In the genomic region with DNA sequence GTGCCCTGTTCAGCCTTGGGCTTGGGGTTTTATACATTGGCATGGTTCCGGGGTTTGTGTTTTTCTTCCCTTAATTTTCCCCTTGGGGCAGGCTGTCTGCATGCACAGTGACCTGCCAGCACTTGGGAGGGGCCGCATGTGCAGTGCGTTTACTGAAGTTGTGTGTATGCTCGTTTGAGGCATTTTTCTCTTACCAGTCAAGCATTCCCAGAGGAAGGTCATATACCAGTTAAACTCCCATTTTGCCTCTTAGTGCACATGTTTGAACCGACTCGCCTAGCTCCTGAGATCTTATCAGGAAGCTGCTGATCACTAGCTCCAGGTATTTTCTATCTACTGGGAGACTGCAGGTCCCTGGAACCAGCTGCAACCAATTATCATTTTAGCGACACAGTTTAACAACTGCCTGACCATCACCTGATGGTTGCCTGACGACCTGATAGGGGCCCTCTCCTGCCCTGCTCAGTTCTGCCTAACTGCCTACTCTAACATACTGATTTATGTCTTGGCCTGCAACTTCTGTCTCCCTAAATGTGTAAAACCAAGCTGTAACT, we compare ENCODE assay signal across 15 cellular contexts. TPM values are rescaled to one million over a fixed set of nuclear protein-coding genes. Genes with fewer than 3 reads are reported as not detected.
A peak's percentile ranks its signal among the peaks of the same experiment; 100 is the strongest.
DNase-seq lines count a peak whose midpoint lies in the region; ATAC-seq lines count a peak whose summit lies in the region.
"Had no signal": no experiment of that assay in that cellular context is flagged by ENCODE, and none has a peak within 500 bp of the region (broad histone marks: within the 10 kb centered on the region; RNA-seq: fewer than 3 reads in every experiment).

No MANE protein-coding gene starts in this region.

- in situ Hi-C loops in ACHN (cut with HindIII; ENCODE audit: low pct_ligation_motif_present, low pct_unique_long_range_greater_than_20kb, low sequenced_read_pairs): no loop called here

- peak overlapping the region; percentile 2 for H3K56ac ChIP-seq in mesendoderm (ENCODE audit: low read length)

- H2BK5ac ChIP-seq in mesendoderm (ENCODE audit: low read length): no peak overlapping the region

- no peak overlapping the region for H4K5ac ChIP-seq in mesendoderm (ENCODE audit: low read length)

- H2BK120ac ChIP-seq in mesendoderm (ENCODE audit: low read depth, low read length): no peak overlapping the region

- no peak overlapping the region for H3K9ac ChIP-seq in mesendoderm (ENCODE audit: low read length)

- WGBS in mesendoderm (ENCODE audit: extremely low coverage, insufficient coverage, low lambda C conversion rate): no CpG with 5 or more reads among the region's 8 CpGs

- H3K79me2 ChIP-seq in mesendoderm (ENCODE audit: control insufficient read depth, insufficient read depth, low read length): no peaks in the 10 kb centered on the region

- no peak for ATAC-seq in GM18868 (IDR thresholded peaks at IDR 0.05; ENCODE audit: unreplicated experiment)

- no peak overlapping the region for H3K23ac ChIP-seq in mesendoderm (ENCODE audit: low read length)

- no peaks in the 10 kb centered on the region for H3K36me3 ChIP-seq in mesendoderm (ENCODE audit: control insufficient read depth, insufficient read depth, low read length)
- H3K36me3 ChIP-seq: MG63, right atrium auricular region had no signal

- no peak overlapping the region for H2BK15ac ChIP-seq in mesendoderm (replicated peaks; ENCODE audit: low read depth)

- no peak overlapping the region for H2AK5ac ChIP-seq in mesendoderm (ENCODE audit: low read length)

- H3K79me1 ChIP-seq in mesendoderm (ENCODE audit: low read length): no peaks in the 10 kb centered on the region

- no peak overlapping the region for H3K4me3 ChIP-seq in mesendoderm (ENCODE audit: low read length)
- H3K4me3 ChIP-seq: MG63, right atrium auricular region had no signal

- H3K27ac ChIP-seq in mesendoderm (ENCODE audit: low read depth, low read length) (no peak overlapping the region), substantia nigra (ENCODE audit: low read depth, low read length, poor library complexity, severe bottlenecking) (no peak overlapping the region)
- H3K27ac ChIP-seq: right atrium auricular region had no signal

- no peak overlapping the region for H3K4ac ChIP-seq in mesendoderm (ENCODE audit: low read depth, low read length)

- H4K8ac ChIP-seq in mesendoderm (ENCODE audit: low read depth, low read length): no peak overlapping the region

- no peaks in the 10 kb centered on the region for H3K27me3 ChIP-seq in mesendoderm (ENCODE audit: insufficient read depth, low read length, poor library complexity)
- H3K27me3 ChIP-seq: MG63, right atrium auricular region had no signal

- peak; percentile 80 for DNase-seq in DMS79 treated with DMSO at 0.1 percent for 48 hours (lab: John Stamatoyannopoulos, UW)
- DNase-seq in NCI-H1417 (lab: John Stamatoyannopoulos, UW): peak in 2 of 3 experiments; percentile 39 to 73
- peak; percentile 14 for DNase-seq in RPMI8226
- DNase-seq in mesendoderm: peak; percentile 21
- DNase-seq in HT-29 (ENCODE audit: low spot score): no peak
- DNase-seq in ACHN: no peak
- no peak for DNase-seq in substantia nigra (lab: John Stamatoyannopoulos, UW)
- DNase-seq: activated CD4-positive, alpha-beta memory T cell treated with anti-CD3 and anti-CD28 coated beads, Interleukin-2, amount 10 ng/mL, durations not matched to agents 7 days and 5 days; H7; mammary epithelial cell; MG63; NCI-H226; OCI-M1 had no signal

- no peaks in the 10 kb centered on the region for H3K4me1 ChIP-seq in mesendoderm (ENCODE audit: control insufficient read depth, low read depth, low read length)

- no peak overlapping the region for H3K18ac ChIP-seq in mesendoderm (ENCODE audit: low read length)

- H3K4me2 ChIP-seq in mesendoderm (ENCODE audit: low read length): no peak overlapping the region

RNA-seq across cellular contexts. Expression of a gene that starts 51.4 kb away (rescaled TPM):
- polyA plus RNA-seq in mesendoderm (2013, experiment 1 of 2): 13.5 TPM
- polyA plus RNA-seq in mesendoderm (2013, experiment 2 of 2): 14.5 TPM
- 21.5 and 24.9 TPM in 2 replicates for total RNA-seq in HT-29 (2014; rRNA removed; shearing (Covaris generic))

RNA-seq across cellular contexts. Expression of a gene that starts 52.2 kb away (rescaled TPM):
- 501 TPM for polyA plus RNA-seq in mesendoderm (2013, experiment 1 of 2)
- polyA plus RNA-seq in mesendoderm (2013, experiment 2 of 2): 494 TPM
- total RNA-seq in HT-29 (2014; rRNA removed; shearing (Covaris generic)): 1,245 and 1,410 TPM in 2 replicates

Comparison
In these comparisons a context has a peak if more than half of its experiments do, and no peak if none do; other contexts are left out.
1. DNase-seq: peak in DMS79 treated with DMSO at 0.1 percent for 48 hours (single experiment), NCI-H1417 (2 of 3), RPMI8226 (single experiment) and mesendoderm (single experiment); none in HT-29 (single experiment), ACHN (single experiment) and substantia nigra (0 of 49).